Comparison of ENCODE assay signal across 9 cellular contexts in the genomic region with DNA sequence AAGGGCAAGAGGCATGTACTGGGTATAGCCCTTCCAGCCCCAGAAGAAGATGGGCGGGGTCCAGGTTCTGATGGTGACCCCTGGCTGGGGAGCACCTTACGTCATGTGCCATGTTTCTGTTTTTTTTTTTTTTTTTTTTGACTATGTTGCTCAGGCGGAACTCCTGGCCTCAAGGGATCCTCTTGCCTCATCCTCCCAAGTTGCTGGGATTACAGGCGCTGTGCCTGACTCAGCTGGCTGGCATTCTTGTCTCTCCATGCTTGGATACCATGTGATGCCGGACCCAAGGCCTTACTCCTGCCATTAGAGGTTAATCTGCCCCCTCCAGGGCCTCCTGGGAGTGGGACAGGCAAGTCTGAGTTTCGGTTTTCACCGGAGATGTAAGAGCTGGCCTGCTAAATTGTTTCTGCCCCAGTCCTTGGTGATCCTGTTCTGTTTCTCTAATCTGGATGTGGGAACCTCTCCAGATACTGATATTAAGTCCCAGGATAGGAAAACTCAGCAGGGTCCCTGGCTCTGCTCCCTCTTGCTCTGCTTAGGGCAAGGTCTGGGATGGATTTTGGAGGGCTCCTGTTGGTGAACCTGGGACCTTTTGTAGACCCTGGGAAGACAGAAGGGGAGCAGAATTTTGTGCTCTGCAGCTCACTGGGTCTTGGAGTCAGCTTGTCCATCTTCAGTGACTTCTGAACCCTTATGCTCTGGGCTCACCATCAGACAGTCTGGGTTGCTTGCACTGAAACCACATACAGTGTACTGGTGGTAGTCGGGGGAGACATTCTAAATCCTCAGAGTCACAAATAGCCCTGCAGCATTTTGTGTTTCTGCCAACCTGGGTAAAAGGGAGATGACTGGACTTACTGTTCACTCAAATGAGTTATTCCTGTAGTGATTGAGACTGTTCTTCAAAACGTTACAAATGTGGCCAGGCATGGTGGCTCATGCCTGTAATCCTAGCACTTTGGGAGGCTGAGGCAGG. TPM values are rescaled to one million over a fixed set of nuclear protein-coding genes. Genes with fewer than 3 reads are reported as not detected.
DNase-seq lines count a peak whose midpoint lies in the region; ATAC-seq, FAIRE-seq and TF ChIP-seq lines count a peak whose summit lies in the region.
"Had no signal": no experiment of that assay in that cellular context is flagged by ENCODE, and none has a peak within 500 bp of the region (broad histone marks: within the 10 kb centered on the region; RNA-seq: fewer than 3 reads in every experiment).

No MANE protein-coding gene starts in this region.

- H3K4me3 ChIP-seq in fibroblast of the aortic adventitia (ENCODE audit: low read depth, low read length) (peak overlapping the region; percentile 36), pancreas (no peak overlapping the region)

- intact Hi-C loops in pancreas (cut with DNase I): no loop called here

- no peaks in the 10 kb centered on the region for H3K27me3 ChIP-seq in pancreas

- H3K9me3 ChIP-seq in pancreas: no peaks in the 10 kb centered on the region

- 77 to 89% methylated on average over 9 of the region's 9 CpGs for WGBS in pancreas, 2 donors

- H3K36me3 ChIP-seq in pancreas: no peaks in the 10 kb centered on the region

- no peaks in the 10 kb centered on the region for H3K4me1 ChIP-seq in pancreas

- peak; percentile 77 for DNase-seq in Caki2 (ENCODE audit: low read depth)
- peak; percentile 15 for DNase-seq in RPMI8226
- DNase-seq in fibroblast of the aortic adventitia (ENCODE audit: low read depth): peak; percentile 99
- DNase-seq in pancreas: no peak
- DNase-seq in NCI-H748 (lab: John Stamatoyannopoulos, UW; ENCODE audit: unreplicated experiment): no peak
- DNase-seq in epidermal melanocyte (ENCODE audit: insufficient read length, low spot score): no peak

- no peak for FAIRE-seq in pancreas (lab: Jason Lieb, UNC)
- FAIRE-seq: islet of Langerhans had no signal

- peak in 3 of 4 donors; percentile 19 to 62 (median 54) for ATAC-seq in pancreas
- ATAC-seq in GM21423 (IDR thresholded peaks at IDR 0.05; ENCODE audit: unreplicated experiment): no peak
- no peak for ATAC-seq in GM18502 (IDR thresholded peaks at IDR 0.05; ENCODE audit: poor library complexity, unreplicated experiment)

- H3K27ac ChIP-seq in pancreas: no peak overlapping the region

- TF ChIP-seq CTCF in fibroblast of the aortic adventitia (IDR thresholded peaks at IDR 0.05; ENCODE audit: insufficient read depth, low read length): peak; percentile 21
- no peak for TF ChIP-seq CTCF in pancreas (IDR thresholded peaks at IDR 0.05)

- in situ Hi-C loops in Caki2 (cut with HindIII; ENCODE audit: low pct_unique_long_range_greater_than_20kb, low sequenced_read_pairs): no loop called here

RNA-seq across cellular contexts. Expression of gene PTK7, which starts 45.1 kb away (rescaled TPM):
- 45.4 and 69.5 TPM in 2 replicates for total RNA-seq in Caki2 (2014; rRNA removed; shearing (Covaris generic); ENCODE audit: low replicate concordance)
- total RNA-seq in fibroblast of the aortic adventitia (ENCODE audit: low replicate concordance) (44.6 and 102 TPM in 2 replicates), pancreas (10 to 100 TPM in 5 of 6 donors, 1 to 10 TPM in 1; 9.8 to 44.2 (median 15.8) TPM)
- 10 to 100 TPM; 21.7 to 33.1 TPM for polyA plus RNA-seq in pancreas

RNA-seq across cellular contexts. Expression of gene SRF, which starts 49.8 kb away (rescaled TPM):
- total RNA-seq in Caki2 (2014; rRNA removed; shearing (Covaris generic); ENCODE audit: low replicate concordance): 16.4 and 26.1 TPM in 2 replicates
- total RNA-seq in fibroblast of the aortic adventitia (ENCODE audit: low replicate concordance) (17.5 and 17.9 TPM in 2 replicates), pancreas (10 to 100 TPM in 3 of 6 donors, 1 to 10 TPM in 3; 7.2 to 12.8 (median 9.8) TPM)
- 10 to 100 TPM; 11.0 to 11.9 TPM for polyA plus RNA-seq in pancreas

Comparison
In these comparisons a context has a peak if more than half of its experiments do, and no peak if none do; other contexts are left out.
1. DNase-seq: peak in Caki2 (single experiment), RPMI8226 (single experiment) and fibroblast of the aortic adventitia (single experiment); none in pancreas (0 of 6), NCI-H748 (single experiment) and epidermal melanocyte (single experiment).
2. ATAC-seq: peak in pancreas (3 of 4); none in GM21423 (single experiment) and GM18502 (single experiment).